ENCODE assay signal across 9 cellular contexts in the genomic region with DNA sequence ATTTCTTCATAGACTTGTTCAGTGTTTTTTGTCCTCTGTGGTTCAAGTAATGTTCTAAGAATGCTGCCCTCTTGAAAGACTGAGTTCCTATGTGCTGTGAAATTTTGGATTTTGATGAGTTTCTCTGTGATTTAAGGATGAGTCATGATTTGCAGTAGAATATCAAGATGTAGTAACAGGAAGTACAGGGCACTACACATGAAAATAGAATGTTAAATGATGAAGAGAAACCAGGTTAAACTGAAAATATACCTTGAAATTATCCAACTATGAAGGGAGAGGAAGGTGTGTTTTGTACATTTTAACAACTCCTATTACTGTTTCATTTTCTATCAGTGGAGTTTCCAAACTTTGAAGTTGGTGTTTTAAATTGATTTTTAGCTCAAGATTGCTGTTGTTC. TPM values are rescaled to one million over a fixed set of nuclear protein-coding genes. Genes with fewer than 3 reads are reported as not detected.
DNase-seq lines count a peak whose midpoint lies in the region; ATAC-seq and TF ChIP-seq lines count a peak whose summit lies in the region.
"Had no signal": no experiment of that assay in that cellular context is flagged by ENCODE, and none has a peak within 500 bp of the region (broad histone marks: within the 10 kb centered on the region; RNA-seq: fewer than 3 reads in every experiment).

No MANE protein-coding gene starts in this region.

- no peaks in the 10 kb centered on the region for H3K9me3 Mint-ChIP-seq in activated CD4-positive, alpha-beta T cell treated with anti-CD3 and anti-CD28 coated beads, Interleukin-2, amount 10 ng/mL, durations not matched to agents 24 days and 14 days

- H3K4me3 ChIP-seq in epithelial cell of proximal tubule (ENCODE audit: low read depth, low read length): no peak overlapping the region

- H3K27ac Mint-ChIP-seq in activated CD4-positive, alpha-beta T cell treated with anti-CD3 and anti-CD28 coated beads, Interleukin-2, amount 10 ng/mL, durations not matched to agents 24 days and 14 days: peak overlapping the region; percentile 73

- peak overlapping the region; percentile 48 for H3K4me3 Mint-ChIP-seq in activated CD4-positive, alpha-beta T cell treated with anti-CD3 and anti-CD28 coated beads, Interleukin-2, amount 10 ng/mL, durations not matched to agents 24 days and 14 days

- peaks cover 29% of the 10 kb centered on the region for H3K36me3 Mint-ChIP-seq in activated CD4-positive, alpha-beta T cell treated with anti-CD3 and anti-CD28 coated beads, Interleukin-2, amount 10 ng/mL, durations not matched to agents 24 days and 14 days (ENCODE audit: low read depth)

- no peak for ATAC-seq in HG02840 (IDR thresholded peaks at IDR 0.05; ENCODE audit: low FRiP score, unreplicated experiment)

- TF ChIP-seq CTCF in epithelial cell of proximal tubule (conservative IDR thresholded peaks at IDR 0.05; ENCODE audit: low read depth, low read length): no peak

- intact Hi-C loops in activated CD4-positive, alpha-beta T cell treated with anti-CD3 and anti-CD28 coated beads, Interleukin-2, amount 10 ng/mL, durations not matched to agents 24 days and 14 days (cut with micrococcal nuclease): loop anchor here (1.0 to 10.0 kb wide), 8 partner anchors 11 to 982 kb away; partner anchors contain the start of genes CFAP54, FGD6, NEDD1 and SNRPF

- no peak for DNase-seq in activated CD4-positive, alpha-beta T cell treated with anti-CD3 and anti-CD28 coated beads, Interleukin-2, amount 10 ng/mL, durations not matched to agents 24 days and 14 days
- DNase-seq in activated CD4-positive, alpha-beta T cell treated with anti-CD3 and anti-CD28 coated beads, Interleukin-2, amount 50 U/mL, for 4 hours: no peak
- DNase-seq in SIG-M5 (lab: John Stamatoyannopoulos, UW): peak; percentile 19
- peak; percentile 83 for DNase-seq in epithelial cell of proximal tubule (ENCODE audit: low read depth)
- peak; percentile 91 for DNase-seq in stromal cell of bone marrow (ENCODE audit: low read depth)
- DNase-seq in NCI-H2171 (lab: John Stamatoyannopoulos, UW): no peak
- DNase-seq in cerebellar cortex (ENCODE audit: low spot score): no peak
- DNase-seq: C1 segment of cervical spinal cord had no signal

- peaks cover 49% of the 10 kb centered on the region for H3K4me1 Mint-ChIP-seq in activated CD4-positive, alpha-beta T cell treated with anti-CD3 and anti-CD28 coated beads, Interleukin-2, amount 10 ng/mL, durations not matched to agents 24 days and 14 days

- no peaks in the 10 kb centered on the region for H3K27me3 Mint-ChIP-seq in activated CD4-positive, alpha-beta T cell treated with anti-CD3 and anti-CD28 coated beads, Interleukin-2, amount 10 ng/mL, durations not matched to agents 24 days and 14 days

RNA-seq across cellular contexts. Expression of gene ELK3, which starts 4.8 kb away (rescaled TPM):
- 29.6 and 33.5 TPM in 2 replicates for total RNA-seq in activated CD4-positive, alpha-beta T cell treated with anti-CD3 and anti-CD28 coated beads, Interleukin-2, amount 10 ng/mL, durations not matched to agents 24 days and 14 days
- 45.7 and 46.3 TPM in 2 replicates for total RNA-seq in epithelial cell of proximal tubule

Comparison
In these comparisons a context has a peak if more than half of its experiments do, and no peak if none do; other contexts are left out.
1. DNase-seq: peak in SIG-M5 (single experiment), epithelial cell of proximal tubule (single experiment) and stromal cell of bone marrow (single experiment); none in activated CD4-positive, alpha-beta T cell treated with anti-CD3 and anti-CD28 coated beads, Interleukin-2, amount 10 ng/mL, durations not matched to agents 24 days and 14 days (single experiment), activated CD4-positive, alpha-beta T cell treated with anti-CD3 and anti-CD28 coated beads, Interleukin-2, amount 50 U/mL, for 4 hours (0 of 2), NCI-H2171 (single experiment) and cerebellar cortex (single experiment).